Comparison of ENCODE assay signal across 31 cellular contexts in the genomic region with DNA sequence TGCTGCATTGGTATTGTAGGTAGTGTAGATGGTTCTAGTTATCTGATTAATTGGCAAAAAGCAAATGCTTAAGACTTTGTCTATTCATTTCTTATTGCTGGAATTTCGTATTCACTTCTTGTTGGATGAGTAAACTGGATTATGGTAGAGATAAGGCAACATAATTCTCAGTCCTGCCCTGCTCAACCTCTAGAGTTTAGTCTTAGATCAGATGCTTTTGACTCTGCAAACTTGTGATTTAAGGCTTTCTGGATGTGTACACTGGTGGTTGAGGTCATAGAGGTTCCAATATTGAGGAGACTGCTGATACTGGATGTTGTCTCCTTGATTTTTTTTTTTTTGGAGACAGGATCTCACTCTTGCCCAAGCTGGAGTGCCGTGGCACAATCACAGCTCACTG. TPM values are rescaled to one million over a fixed set of nuclear protein-coding genes. Genes with fewer than 3 reads are reported as not detected.
DNase-seq lines count a peak whose midpoint lies in the region; ATAC-seq, FAIRE-seq and TF ChIP-seq lines count a peak whose summit lies in the region.
"Had no signal": no experiment of that assay in that cellular context is flagged by ENCODE, and none has a peak within 500 bp of the region (broad histone marks: within the 10 kb centered on the region; RNA-seq: fewer than 3 reads in every experiment).

No MANE protein-coding gene starts in this region.

- ATAC-seq in activated CD8-positive, alpha-beta memory T cell treated with anti-CD3 and anti-CD28 coated beads, Interleukin-2, amount 10 ng/mL, durations not matched to agents 7 days and 5 days = peak; percentile 25
- no peak for ATAC-seq in HG03025 (IDR thresholded peaks at IDR 0.05; ENCODE audit: low FRiP score, unreplicated experiment)
- ATAC-seq: esophagus mucosa, pancreas had no signal

- H4K20me1 ChIP-seq in astrocyte (ENCODE audit: insufficient read depth, low read length) = peaks cover 53% of the 10 kb centered on the region

- intact Hi-C loops in activated CD4-positive, alpha-beta memory T cell treated with anti-CD3 and anti-CD28 coated beads for 36 hours (cut with micrococcal nuclease) = loop anchor here (1.0 to 2.0 kb wide), 2 partner anchors 34 to 56 kb away; partner anchors contain the start of gene KIF2A

- no peaks in the 10 kb centered on the region for H3K27me3 ChIP-seq in astrocyte (ENCODE audit: insufficient read depth, low read length)
- H3K27me3 ChIP-seq: neural progenitor cell, pancreas had no signal

- H3K36me3 Mint-ChIP-seq in activated CD8-positive, alpha-beta memory T cell treated with anti-CD3 and anti-CD28 coated beads, Interleukin-2, amount 10 ng/mL, durations not matched to agents 7 days and 5 days = peaks cover 27% of the 10 kb centered on the region
- H3K36me3 Mint-ChIP-seq in activated CD4-positive, alpha-beta memory T cell treated with anti-CD3 and anti-CD28 coated beads for 36 hours = peaks cover 8% of the 10 kb centered on the region
- no peaks in the 10 kb centered on the region for H3K36me3 Mint-ChIP-seq in astrocyte (ENCODE audit: low read depth, unreplicated experiment)
- H3K36me3 Mint-ChIP-seq in stimulated activated naive CD8-positive, alpha-beta T cell treated with anti-CD3 and anti-CD28 coated beads, Interleukin-15, Interleukin-2, amounts not matched to agents 100 ng/mL and 50 ng/mL, for 24 hours (ENCODE audit: low read depth) = peaks cover 22% of the 10 kb centered on the region

- no peak overlapping the region for H3K9ac ChIP-seq in astrocyte (ENCODE audit: low read length)
- H3K9ac ChIP-seq: neural progenitor cell had no signal

- H3K27ac ChIP-seq in astrocyte (ENCODE audit: low read depth, low read length) = no peak overlapping the region
- H3K27ac ChIP-seq: A549, neural progenitor cell, pancreas, RWPE1, thoracic aorta had no signal

- no peak overlapping the region for H2AFZ ChIP-seq in astrocyte (ENCODE audit: low read depth, low read length)
- H2AFZ ChIP-seq: neural progenitor cell had no signal

- peak overlapping the region; percentile 85 for H3K27ac Mint-ChIP-seq in activated CD8-positive, alpha-beta memory T cell treated with anti-CD3 and anti-CD28 coated beads, Interleukin-2, amount 10 ng/mL, durations not matched to agents 7 days and 5 days
- H3K27ac Mint-ChIP-seq in activated CD4-positive, alpha-beta memory T cell treated with anti-CD3 and anti-CD28 coated beads for 36 hours = peak overlapping the region; percentile 73
- H3K27ac Mint-ChIP-seq in astrocyte (ENCODE audit: unreplicated experiment) = no peak overlapping the region
- peak overlapping the region; percentile 81 for H3K27ac Mint-ChIP-seq in stimulated activated naive CD8-positive, alpha-beta T cell treated with anti-CD3 and anti-CD28 coated beads, Interleukin-15, Interleukin-2, amounts not matched to agents 100 ng/mL and 50 ng/mL, for 24 hours
- H3K27ac Mint-ChIP-seq: activated B cell treated with CpG ODN at 0.5 μM for 24 hours, neural progenitor cell had no signal

- peaks cover 88% of the 10 kb centered on the region for H3K79me2 ChIP-seq in astrocyte (ENCODE audit: insufficient read depth, low read length)

- POLR2A ChIA-PET in activated CD4-positive, alpha-beta memory T cell treated with anti-CD3 and anti-CD28 coated beads for 36 hours (lab: Charles Lee) = interaction anchor here (1.4 kb wide), 1 partner anchor 33 kb away, joined by 3 read pairs; no protein-coding TSS in a partner anchor

- H3K9me3 ChIP-seq in astrocyte (ENCODE audit: insufficient read depth, low read depth, low read length) = no peaks in the 10 kb centered on the region
- H3K9me3 ChIP-seq: A549, pancreas, thoracic aorta had no signal

- peaks cover 58% of the 10 kb centered on the region for H3K4me1 Mint-ChIP-seq in activated CD8-positive, alpha-beta memory T cell treated with anti-CD3 and anti-CD28 coated beads, Interleukin-2, amount 10 ng/mL, durations not matched to agents 7 days and 5 days
- H3K4me1 Mint-ChIP-seq in activated CD4-positive, alpha-beta memory T cell treated with anti-CD3 and anti-CD28 coated beads for 36 hours (ENCODE audit: low read depth) = peaks cover 64% of the 10 kb centered on the region
- H3K4me1 Mint-ChIP-seq in astrocyte (ENCODE audit: low read depth, unreplicated experiment) = peaks cover 10% of the 10 kb centered on the region
- H3K4me1 Mint-ChIP-seq in stimulated activated naive CD8-positive, alpha-beta T cell treated with anti-CD3 and anti-CD28 coated beads, Interleukin-15, Interleukin-2, amounts not matched to agents 100 ng/mL and 50 ng/mL, for 24 hours (ENCODE audit: low read depth) = peaks cover 56% of the 10 kb centered on the region
- H3K4me1 Mint-ChIP-seq: neural progenitor cell had no signal

- no peaks in the 10 kb centered on the region for H3K4me1 ChIP-seq in astrocyte (ENCODE audit: insufficient read depth, low read length)
- H3K4me1 ChIP-seq: neural progenitor cell, pancreas had no signal

- peak; percentile 26 for FAIRE-seq in astrocyte (lab: Jason Lieb, UNC)
- FAIRE-seq: A549, GM12891, H1, HTR-8/SVneo had no signal

- DNase-seq in activated CD8-positive, alpha-beta memory T cell treated with anti-CD3 and anti-CD28 coated beads, Interleukin-2, amount 10 ng/mL, durations not matched to agents 7 days and 5 days = no peak
- no peak for DNase-seq in activated CD8-positive, alpha-beta memory T cell treated with anti-CD3 and anti-CD28 coated beads, Interleukin-2, amount 50 U/mL, for 48 hours
- no peak for DNase-seq in activated CD4-positive, alpha-beta memory T cell treated with anti-CD3 and anti-CD28 coated beads for 36 hours
- no peak for DNase-seq in astrocyte (ENCODE audit: low read depth)
- no peak for DNase-seq in medulla oblongata (ENCODE audit: extremely low spot score)
- DNase-seq in NOMO-1 treated with dmso at 0.1 percent for 144 hours (lab: John Stamatoyannopoulos, UW; ENCODE audit: unreplicated experiment) = no peak
- DNase-seq: activated B cell treated with CpG ODN at 0.5 μM for 24 hours; activated CD8-positive, alpha-beta memory T cell treated with anti-CD3 and anti-CD28 coated beads for 24 hours; activated naive CD4-positive, alpha-beta T cell treated with anti-CD3 and anti-CD28 coated beads, Interleukin-2, amount 50 U/mL, for 16 hours; activated T-cell treated with anti-CD3 and anti-CD28 coated beads, Interleukin-2, amount 50 U/mL, for 4 hours; cortex of kidney; glutamatergic neuron; NCI-H1048; NCI-H187; NCI-H446 treated with DMSO at 0.1 percent for 48 hours; pancreas; retina; stimulated activated naive CD4-positive, alpha-beta T cell treated with Interleukin-2 at 50 U/mL for 16 hours; T-helper 1 cell had no signal

- H3K9me3 Mint-ChIP-seq in activated CD8-positive, alpha-beta memory T cell treated with anti-CD3 and anti-CD28 coated beads, Interleukin-2, amount 10 ng/mL, durations not matched to agents 7 days and 5 days (ENCODE audit: low read depth) = no peaks in the 10 kb centered on the region
- no peaks in the 10 kb centered on the region for H3K9me3 Mint-ChIP-seq in activated CD4-positive, alpha-beta memory T cell treated with anti-CD3 and anti-CD28 coated beads for 36 hours
- H3K9me3 Mint-ChIP-seq in astrocyte (ENCODE audit: unreplicated experiment) = no peaks in the 10 kb centered on the region
- H3K9me3 Mint-ChIP-seq in stimulated activated naive CD8-positive, alpha-beta T cell treated with anti-CD3 and anti-CD28 coated beads, Interleukin-15, Interleukin-2, amounts not matched to agents 100 ng/mL and 50 ng/mL, for 24 hours = no peaks in the 10 kb centered on the region
- H3K9me3 Mint-ChIP-seq: activated B cell treated with CpG ODN at 0.5 μM for 24 hours; activated T-cell treated with anti-CD3 and anti-CD28 coated beads, Interleukin-2, amount 50 U/mL, for 4 hours; memory B cell had no signal

- CTCF ChIA-PET in activated CD8-positive, alpha-beta memory T cell treated with anti-CD3 and anti-CD28 coated beads, Interleukin-2, amount 10 ng/mL, durations not matched to agents 7 days and 5 days (lab: Charles Lee) = interaction anchor here (0.9 to 2.6 kb wide), 2 partner anchors 12 to 44 kb away, joined by 4 to 6 read pairs; no protein-coding TSS in a partner anchor
- CTCF ChIA-PET in activated CD4-positive, alpha-beta memory T cell treated with anti-CD3 and anti-CD28 coated beads for 36 hours (lab: Charles Lee) = interaction anchor here (0.7 to 1.4 kb wide), 3 partner anchors 26 to 116 kb away, joined by 3 read pairs; no protein-coding TSS in a partner anchor

- peaks cover 3% of the 10 kb centered on the region for H3K36me3 ChIP-seq in astrocyte (ENCODE audit: insufficient read depth, low read length)
- H3K36me3 ChIP-seq: neural progenitor cell, pancreas, thoracic aorta had no signal

- TF ChIP-seq CTCF in astrocyte (IDR thresholded peaks at IDR 0.05; ENCODE audit: insufficient read depth, low read depth, low read length) = no peak

- no peak overlapping the region for H3K4me3 Mint-ChIP-seq in activated CD8-positive, alpha-beta memory T cell treated with anti-CD3 and anti-CD28 coated beads, Interleukin-2, amount 10 ng/mL, durations not matched to agents 7 days and 5 days
- no peak overlapping the region for H3K4me3 Mint-ChIP-seq in activated CD4-positive, alpha-beta memory T cell treated with anti-CD3 and anti-CD28 coated beads for 36 hours
- no peak overlapping the region for H3K4me3 Mint-ChIP-seq in astrocyte (ENCODE audit: unreplicated experiment)
- no peak overlapping the region for H3K4me3 Mint-ChIP-seq in stimulated activated naive CD8-positive, alpha-beta T cell treated with anti-CD3 and anti-CD28 coated beads, Interleukin-15, Interleukin-2, amounts not matched to agents 100 ng/mL and 50 ng/mL, for 24 hours
- H3K4me3 Mint-ChIP-seq: activated B cell treated with CpG ODN at 0.5 μM for 24 hours, memory B cell, neural progenitor cell had no signal

- H3K4me2 ChIP-seq in astrocyte (ENCODE audit: low read length) = no peak overlapping the region
- H3K4me2 ChIP-seq: A549, neural progenitor cell had no signal

- no peaks in the 10 kb centered on the region for H3K27me3 Mint-ChIP-seq in activated CD8-positive, alpha-beta memory T cell treated with anti-CD3 and anti-CD28 coated beads, Interleukin-2, amount 10 ng/mL, durations not matched to agents 7 days and 5 days
- no peaks in the 10 kb centered on the region for H3K27me3 Mint-ChIP-seq in activated CD4-positive, alpha-beta memory T cell treated with anti-CD3 and anti-CD28 coated beads for 36 hours
- H3K27me3 Mint-ChIP-seq in astrocyte (ENCODE audit: low read depth, unreplicated experiment) = no peaks in the 10 kb centered on the region
- H3K27me3 Mint-ChIP-seq in stimulated activated naive CD8-positive, alpha-beta T cell treated with anti-CD3 and anti-CD28 coated beads, Interleukin-15, Interleukin-2, amounts not matched to agents 100 ng/mL and 50 ng/mL, for 24 hours = no peaks in the 10 kb centered on the region
- H3K27me3 Mint-ChIP-seq: activated B cell treated with CpG ODN at 0.5 μM for 24 hours, memory B cell had no signal

- H3K4me3 ChIP-seq in astrocyte (ENCODE audit: insufficient read depth, low read depth, low read length) = no peak overlapping the region
- H3K4me3 ChIP-seq: A549, neural progenitor cell, pancreas, skin epidermis, thoracic aorta had no signal

RNA-seq across cellular contexts. Expression of gene KIF2A, which starts 35.0 kb away (rescaled TPM):
- total RNA-seq in activated CD8-positive, alpha-beta memory T cell treated with anti-CD3 and anti-CD28 coated beads, Interleukin-2, amount 10 ng/mL, durations not matched to agents 7 days and 5 days = 100 to 1,000 TPM; 194 to 225 TPM
- 100 to 1,000 TPM; 209 TPM for total RNA-seq in activated CD4-positive, alpha-beta memory T cell treated with anti-CD3 and anti-CD28 coated beads for 36 hours
- 70.1 and 79.1 TPM in 2 replicates for total RNA-seq in astrocyte
